25 cellular contexts compared by ENCODE assay signal in genomic region chr15:71262599-71262998, GRCh38.
"Had no signal": no experiment of that assay in that cellular context is flagged by ENCODE, and none has a peak within 500 bp of the region (broad histone marks: within the 10 kb centered on the region; RNA-seq: fewer than 3 reads in every experiment).

No MANE protein-coding gene starts in this region.

- H3K9me3 ChIP-seq: left lung, lower lobe of right lung, ovary, right atrium auricular region, right lobe of liver, uterus had no signal

- H3K27me3 ChIP-seq: left lung, ovary, right atrium auricular region, right lobe of liver, tibial nerve, uterus had no signal

- ATAC-seq: left colon, left lung, lower lobe of right lung, natural killer cell, right lobe of liver had no signal

- H3K4me3 Mint-ChIP-seq: immature natural killer cell; naive B cell; natural killer cell; stimulated activated naive CD8-positive, alpha-beta T cell treated with anti-CD3 and anti-CD28 coated beads, Interleukin-15, Interleukin-2, amounts not matched to agents 100 ng/mL and 50 ng/mL, for 24 hours; type B pancreatic cell had no signal

- H3K27ac ChIP-seq: left lung, lower lobe of right lung, ovary, right atrium auricular region, right lobe of liver, skin epidermis, tibial nerve, uterus had no signal

- H3K9me3 Mint-ChIP-seq: stimulated activated naive CD8-positive, alpha-beta T cell treated with anti-CD3 and anti-CD28 coated beads, Interleukin-15, Interleukin-2, amounts not matched to agents 100 ng/mL and 50 ng/mL, for 24 hours had no signal

- DNase-seq: hypothalamus; immature natural killer cell; kidney; left colon; left lung; lower lobe of right lung; mammary epithelial cell; naive B cell; natural killer cell; ovary; right lobe of liver; stimulated activated CD4-positive, alpha-beta T cell treated with anti-CD3 and anti-CD28 coated beads, Interleukin-12 subunit alpha, Interleukin-12 subunit beta, amount 100 ng/mL, for 4 hours; stimulated activated CD4-positive, alpha-beta T cell treated with anti-CD3 and anti-CD28 coated beads, Interleukin-15, amount 100 ng/mL, for 24 hours; stimulated activated CD4-positive, alpha-beta T cell treated with anti-CD3 and anti-CD28 coated beads, Interleukin-2, amount 100 ng/mL, for 24 hours; stimulated activated CD4-positive, alpha-beta T cell treated with anti-CD3 and anti-CD28 coated beads, Interleukin-4, amount 100 ng/mL, for 1 hour; stimulated activated naive CD4-positive, alpha-beta T cell; substantia nigra; uterus had no signal

- H3K27me3 Mint-ChIP-seq: stimulated activated naive CD8-positive, alpha-beta T cell treated with anti-CD3 and anti-CD28 coated beads, Interleukin-15, Interleukin-2, amounts not matched to agents 100 ng/mL and 50 ng/mL, for 24 hours; type B pancreatic cell had no signal

- H3K27ac Mint-ChIP-seq: immature natural killer cell; naive B cell; natural killer cell; progenitor cell of endocrine pancreas; stimulated activated naive CD8-positive, alpha-beta T cell treated with anti-CD3 and anti-CD28 coated beads, Interleukin-15, Interleukin-2, amounts not matched to agents 100 ng/mL and 50 ng/mL, for 24 hours; type B pancreatic cell had no signal

- H3K4me1 ChIP-seq: left lung, lower lobe of right lung, right atrium auricular region, right lobe of liver, tibial nerve, uterus had no signal

- H3K4me1 Mint-ChIP-seq: immature natural killer cell, naive B cell, natural killer cell had no signal

- H3K4me3 ChIP-seq: left lung, lower lobe of right lung, ovary, right atrium auricular region, right lobe of liver, skin epidermis, tibial nerve, uterus had no signal

- H3K36me3 Mint-ChIP-seq: immature natural killer cell, naive B cell, natural killer cell had no signal

- FAIRE-seq: islet of Langerhans, kidney had no signal

- H3K36me3 ChIP-seq: ovary, right lobe of liver, tibial nerve, uterus had no signal
